Comparison of ENCODE assay signal across 15 cellular contexts in genomic region chr2:150572961-150573395, GRCh38.
A peak's percentile ranks its signal among the peaks of the same experiment; 100 is the strongest.
DNase-seq lines count a peak whose midpoint lies in the region; ATAC-seq, FAIRE-seq and TF ChIP-seq lines count a peak whose summit lies in the region.
"Had no signal": no experiment of that assay in that cellular context is flagged by ENCODE, and none has a peak within 500 bp of the region (broad histone marks: within the 10 kb centered on the region; RNA-seq: fewer than 3 reads in every experiment).

No MANE protein-coding gene starts in this region.

- intact Hi-C loops in heart right ventricle (cut with DNase I) = no loop called here

- H3K4me1 ChIP-seq in heart right ventricle = peaks cover 0 to 2% (median 0%) of the 10 kb centered on the region in 9 donors

- no peaks in the 10 kb centered on the region for H3K36me3 ChIP-seq in heart right ventricle

- DNase-seq in GM18507 (ENCODE audit: extremely low spot score, insufficient read length, low read depth) (peak; percentile 11), heart right ventricle (no peak), SW480 (ENCODE audit: low spot score) (no peak), pons (ENCODE audit: low spot score) (no peak)
- DNase-seq in activated CD4-positive, CD25-positive, alpha-beta regulatory T cell (lab: John Stamatoyannopoulos, UW) = no peak
- DNase-seq: activated CD4-positive, alpha-beta T cell treated with anti-CD3 and anti-CD28 coated beads for 1 hour; H9; kidney glomerular epithelial cell; NCI-H510A treated with DMSO at 0.1 percent for 48 hours; SIG-M5; stimulated activated CD4-positive, alpha-beta T cell treated with anti-CD3 and anti-CD28 coated beads, Interleukin-15, amount 100 ng/mL, for 24 hours had no signal

- ATAC-seq in GM21360 (IDR thresholded peaks at IDR 0.05; ENCODE audit: unreplicated experiment) = peak; percentile 92
- peak; percentile 94 for ATAC-seq in HG02938 (IDR thresholded peaks at IDR 0.05; ENCODE audit: unreplicated experiment)
- peak; percentile 71 for ATAC-seq in HG03571 (IDR thresholded peaks at IDR 0.05; ENCODE audit: unreplicated experiment)
- ATAC-seq in heart right ventricle = no peak
- ATAC-seq: stimulated activated effector memory CD8-positive, alpha-beta T cell treated with anti-CD3 and anti-CD28 coated beads, Interleukin-12 subunit alpha, Interleukin-12 subunit beta, amount 100 ng/mL, for 72 hours had no signal

- no peak overlapping the region for H3K4me3 ChIP-seq in heart right ventricle

- no peak for TF ChIP-seq CTCF in heart right ventricle (IDR thresholded peaks at IDR 0.05)

- H3K9me3 ChIP-seq in heart right ventricle = peaks cover 0 to 12% (median 0%) of the 10 kb centered on the region in 11 donors

- peak; percentile 73 for FAIRE-seq in GM18507 (lab: Jason Lieb, UNC)

- no peak overlapping the region for H3K27ac ChIP-seq in heart right ventricle

- H3K27me3 ChIP-seq in heart right ventricle = no peaks in the 10 kb centered on the region

Comparison
In these comparisons a context has a peak if more than half of its experiments do, and no peak if none do; other contexts are left out.
1. ATAC-seq: peak in GM21360 (single experiment), HG02938 (single experiment) and HG03571 (single experiment); none in heart right ventricle (0 of 8).